ENCODE assay signal across 8 cellular contexts in genomic region chr18:79678665-79679551, GRCh38. TPM values are rescaled to one million over a fixed set of nuclear protein-coding genes. Genes with fewer than 3 reads are reported as not detected.
A peak's percentile ranks its signal among the peaks of the same experiment; 100 is the strongest.
DNase-seq lines count a peak whose midpoint lies in the region; ATAC-seq and TF ChIP-seq lines count a peak whose summit lies in the region.

No MANE protein-coding gene starts in this region.

- H3K4me3 ChIP-seq in lower lobe of right lung, result peak overlapping the region; percentile 80

- H3K36me3 ChIP-seq in lower lobe of right lung, result peaks cover 7% of the 10 kb centered on the region

- H3K27me3 ChIP-seq in lower lobe of right lung (ENCODE audit: low read depth), result no peaks in the 10 kb centered on the region

- DNase-seq in COLO668 (lab: John Stamatoyannopoulos, UW; ENCODE audit: unreplicated experiment) (peak; percentile 99), GM20000 (ENCODE audit: low spot score) (peak; percentile 99), HS-5 (ENCODE audit: low read depth) (peak; percentile 82), NK-92 (lab: John Stamatoyannopoulos, UW; ENCODE audit: unreplicated experiment) (peak; percentile 97), lower lobe of right lung (peak; percentile 100)
- DNase-seq in activated CD8-positive, alpha-beta memory T cell treated with anti-CD3 and anti-CD28 coated beads for 24 hours, result peak; percentile 97
- DNase-seq in effector CD4-positive, alpha-beta T cell, result peak; percentile 98
- DNase-seq in stimulated activated CD4-positive, alpha-beta T cell treated with anti-CD3 and anti-CD28 coated beads, TNF-alpha, amount 100 ng/mL, for 1 hour (ENCODE audit: low read depth in 3 of 3, low spot score in 1 of 3), result peak; percentile 93 to 95 (median 94)

- no peaks in the 10 kb centered on the region for H3K9me3 ChIP-seq in lower lobe of right lung

- ATAC-seq in lower lobe of right lung, result peak; percentile 97

- H3K27ac ChIP-seq in lower lobe of right lung, result peak overlapping the region; percentile 97

- intact Hi-C loops in lower lobe of right lung (cut with DNase I), result no loop called here

- TF ChIP-seq CTCF in GM20000 (IDR thresholded peaks at IDR 0.05; ENCODE audit: extremely low read depth, missing control alignments) (no peak), lower lobe of right lung (IDR thresholded peaks at IDR 0.05) (no peak)

- H3K4me1 ChIP-seq in lower lobe of right lung, result peaks cover 43% of the 10 kb centered on the region

RNA-seq across cellular contexts. Expression of gene CTDP1, which starts 0.7 kb away (rescaled TPM):
- total RNA-seq in lower lobe of right lung, result 25.2 TPM

Comparison
In these comparisons a context has a peak if more than half of its experiments do, and no peak if none do; other contexts are left out.
1. Peak in every context shown above with its lines: DNase-seq, ATAC-seq, H3K4me3 ChIP-seq and H3K27ac ChIP-seq.